ENCODE assay signal across 1 cellular context in the genomic region with DNA sequence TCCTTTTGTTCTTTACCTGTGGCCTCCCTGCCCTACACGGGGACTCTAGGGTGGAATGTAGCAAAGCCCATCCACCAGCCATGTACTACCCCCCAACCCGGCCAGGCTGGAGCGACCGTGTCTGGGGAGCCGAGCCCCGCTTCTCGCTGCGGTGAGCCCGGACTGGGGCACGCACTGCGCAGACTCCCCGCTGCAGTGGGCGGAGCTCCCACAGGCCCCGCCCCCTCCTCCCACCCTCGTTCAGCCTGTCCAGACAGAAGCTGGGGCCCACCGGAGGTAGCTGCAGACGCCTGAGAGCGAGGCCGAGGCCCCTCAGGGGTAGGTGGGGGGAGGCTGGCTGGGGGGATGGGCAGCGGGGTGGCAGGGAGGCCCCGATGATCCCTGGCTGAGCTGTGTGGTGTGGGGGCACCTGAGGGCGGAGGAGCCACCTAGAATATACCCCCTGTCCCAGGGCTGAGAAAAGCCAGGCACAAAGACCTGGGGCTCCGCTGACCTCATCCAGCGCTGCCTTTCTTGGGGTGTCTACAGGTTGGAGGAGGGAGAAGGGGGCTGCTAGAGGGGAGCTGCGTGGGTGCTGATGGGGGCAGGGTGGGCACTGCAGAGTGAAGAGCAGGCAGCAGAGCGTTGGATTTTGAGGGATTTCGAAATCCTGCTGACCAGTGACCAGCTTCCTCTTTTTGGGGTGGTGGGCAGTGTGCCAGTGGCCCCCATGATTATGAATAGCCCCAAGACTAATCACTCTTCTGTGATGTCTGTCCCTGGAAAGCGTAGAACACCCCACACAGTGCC.
TF ChIP-seq lines count a peak whose summit lies in the region.

No MANE protein-coding gene starts in this region.

TF ChIP-seq in IMR-90, 13 proteins besides CTCF, POLR2A, EP300 and RAD21:
- TF ChIP-seq CEBPB (IDR thresholded peaks at IDR 0.05; ENCODE audit: low read depth, low read length) (peak; percentile 70), MAZ (IDR thresholded peaks at IDR 0.05; ENCODE audit: borderline replicate concordance, low read depth, low read length) (peak; percentile 14; the same call in 1 of the 2 replicates), FOS (IDR thresholded peaks at IDR 0.05; ENCODE audit: low read depth, low read length) (no peak)
